21 cellular contexts compared by ENCODE assay signal in genomic region chr3:195766671-195767070, GRCh38. TPM values are rescaled to one million over a fixed set of nuclear protein-coding genes. Genes with fewer than 3 reads are reported as not detected.
DNase-seq lines count a peak whose midpoint lies in the region; ATAC-seq, FAIRE-seq and TF ChIP-seq lines count a peak whose summit lies in the region.
"Had no signal": no experiment of that assay in that cellular context is flagged by ENCODE, and none has a peak within 500 bp of the region (broad histone marks: within the 10 kb centered on the region; RNA-seq: fewer than 3 reads in every experiment).

No MANE protein-coding gene starts in this region.

- H3K9ac ChIP-seq in kidney (ENCODE audit: low read length in 2 of 2) = no peak overlapping the region
- H3K9ac ChIP-seq: GM23248 had no signal

- H3K27ac ChIP-seq in HEK293 (ENCODE audit: extremely low read depth, low read depth, low read length) (no peak overlapping the region), kidney (ENCODE audit: low read depth in 2 of 2, low read length in 2 of 2) (no peak overlapping the region), testis (no peak overlapping the region), gastroesophageal sphincter (no peak overlapping the region)
- H3K27ac ChIP-seq: A549, GM23248 had no signal

- no peak for ATAC-seq in gastroesophageal sphincter
- ATAC-seq: A549; CD8-positive, alpha-beta T cell had no signal

- DNase-seq in 8988T = peak; percentile 18
- peak; percentile 40 for DNase-seq in kidney
- DNase-seq in testis = peak; percentile 6
- no peak for DNase-seq in GM10248 (ENCODE audit: extremely low spot score)
- no peak for DNase-seq in OCI-M1 (lab: John Stamatoyannopoulos, UW)
- DNase-seq: CD8-positive, alpha-beta T cell; COR-L47; DMS153; DMS79 treated with DMSO at 0.1 percent for 48 hours; EL; GM23248 had no signal

- CTCF ChIA-PET in HEK293 (lab: Yijun Ruan, JAX) = no interaction called here
- CTCF ChIA-PET in GM10248 (lab: Yijun Ruan, JAX) = no interaction called here

- WGBS in testis, 2 donors = 93 to 95% methylated on average over 4 to 14 of the region's 14 CpGs
- 95% methylated on average over 3 of the region's 14 CpGs; no CpG with 5 or more reads in 1 of the 2 donors for WGBS in gastroesophageal sphincter (ENCODE audit: low coverage in 1 of 2), 2 donors

- H3K9me3 ChIP-seq in HEK293 (ENCODE audit: control insufficient read depth, insufficient read depth, low read depth, low read length) (no peaks in the 10 kb centered on the region), kidney (ENCODE audit: control insufficient read depth in 1 of 2, low read length in 2 of 2) (no peaks in the 10 kb centered on the region), testis (no peaks in the 10 kb centered on the region), gastroesophageal sphincter (no peaks in the 10 kb centered on the region)
- H3K9me3 ChIP-seq: A549 had no signal

- TF ChIP-seq POLR2A in testis (IDR thresholded peaks at IDR 0.05) = no peak
- TF ChIP-seq POLR2A in gastroesophageal sphincter (IDR thresholded peaks at IDR 0.05) = no peak

- H3K4me3 ChIP-seq in HEK293 (ENCODE audit: low read depth, low read length) (no peak overlapping the region), kidney (ENCODE audit: low read length in 2 of 2) (no peak overlapping the region), testis (no peak overlapping the region), gastroesophageal sphincter (no peak overlapping the region)
- H3K4me3 ChIP-seq: A549, GM23248 had no signal

- POLR2A ChIA-PET in HEK293 (lab: Yijun Ruan, JAX) = no interaction called here
- POLR2A ChIA-PET in GM10248 (lab: Yijun Ruan, JAX) = no interaction called here

- H3K36me3 ChIP-seq in HEK293 (ENCODE audit: control insufficient read depth in 2 of 2, insufficient read depth in 1 of 2, low read length in 2 of 2) (no peaks in the 10 kb centered on the region), kidney (ENCODE audit: control insufficient read depth in 1 of 2, insufficient read depth in 2 of 2, low read length in 2 of 2) (no peaks in the 10 kb centered on the region), testis (ENCODE audit: low read depth, missing control alignments) (no peaks in the 10 kb centered on the region), gastroesophageal sphincter (no peaks in the 10 kb centered on the region)

- intact Hi-C loops in kidney (cut with DNase I) (no loop called here), testis (cut with DNase I; ENCODE audit: low total_unique reads) (no loop called here)

- H3K27me3 ChIP-seq in testis (no peaks in the 10 kb centered on the region), gastroesophageal sphincter (peaks cover 37% of the 10 kb centered on the region)

- TF ChIP-seq CTCF in HEK293 (tag by site-specific recombination; IDR thresholded peaks at IDR 0.05) = no peak
- no peak for TF ChIP-seq CTCF in kidney (IDR thresholded peaks at IDR 0.05; ENCODE audit: borderline replicate concordance, extremely low read depth, insufficient read depth)
- no peak for TF ChIP-seq CTCF in testis (IDR thresholded peaks at IDR 0.05)
- TF ChIP-seq CTCF in gastroesophageal sphincter (IDR thresholded peaks at IDR 0.05) = no peak
- TF ChIP-seq CTCF in GM10248 (IDR thresholded peaks at IDR 0.05; ENCODE audit: control extremely low read depth, extremely low read depth, low read depth, missing control alignments) = no peak

- TF ChIP-seq EP300 in gastroesophageal sphincter (IDR thresholded peaks at IDR 0.05) = no peak

- no peak for FAIRE-seq in kidney (lab: Jason Lieb, UNC)
- FAIRE-seq: A549, D721Med, G401.6, GM12892, H54 had no signal

- H3K4me1 ChIP-seq in HEK293 (ENCODE audit: control insufficient read depth, insufficient read depth, low read length) (no peaks in the 10 kb centered on the region), kidney (ENCODE audit: control insufficient read depth in 1 of 2, insufficient read depth in 1 of 2, low read depth in 1 of 2, low read length in 2 of 2) (peaks cover 0 to 2% of the 10 kb centered on the region in 2 donors), testis (peaks cover 3% of the 10 kb centered on the region), gastroesophageal sphincter (peaks cover 0 to 5% (median 2%) of the 10 kb centered on the region in 3 donors)
- H3K4me1 ChIP-seq: A549 had no signal

TF ChIP-seq in HEK293, 187 proteins besides CTCF, POLR2A, EP300 and RAD21:
- TF ChIP-seq RBAK (tag by site-specific recombination; IDR thresholded peaks at IDR 0.05) (no peak), ZNF133 (tag by site-specific recombination; IDR thresholded peaks at IDR 0.05) (peak; percentile 78; the same call in 1 of the 2 replicates)

RNA-seq across cellular contexts. Expression of gene MUC4, which starts 45.1 kb away (rescaled TPM):
- 0.19 TPM for total RNA-seq in kidney
- not detected for polyA plus RNA-seq in kidney (ENCODE audit: insufficient read depth, low read depth, low replicate concordance)
- total RNA-seq in testis = 1 to 10 TPM; 4.0 to 4.7 TPM
- polyA plus RNA-seq in testis (ENCODE audit: insufficient read depth, low read depth, low replicate concordance) = 1.8 TPM
- 1 to 10 TPM in 1 of 4 donors, under 1 TPM in 2, not detected in 1; 0.19 to 3.0 (median 0.47) TPM for total RNA-seq in gastroesophageal sphincter
- total RNA-seq: CD8-positive, alpha-beta T cell; GM23248 had no signal
- polyA plus RNA-seq: BJ, CD14-positive monocyte, GM23248 had no signal

RNA-seq across cellular contexts. Expression of gene MUC20, which starts 45.9 kb away (rescaled TPM):
- total RNA-seq in kidney (42.6 TPM), testis (10 to 100 TPM; 13.8 to 16.2 TPM), gastroesophageal sphincter (1 to 10 TPM; 2.0 to 7.7 (median 4.8) TPM)
- polyA plus RNA-seq in kidney (ENCODE audit: insufficient read depth, low read depth, low replicate concordance) (53.3 TPM), testis (ENCODE audit: insufficient read depth, low read depth, low replicate concordance) (10.3 TPM)
- total RNA-seq: GM23248, HT1080 had no signal
- polyA plus RNA-seq: CD14-positive monocyte, GM23248 had no signal

Comparison
In these comparisons a context has a peak if more than half of its experiments do, and no peak if none do; other contexts are left out.
1. DNase-seq: peak in 8988T (single experiment), kidney (single experiment) and testis (single experiment); none in GM10248 (single experiment) and OCI-M1 (single experiment).